Comparison of ENCODE assay signal across 8 cellular contexts in genomic region chr17:65530985-65531507, GRCh38. TPM values are rescaled to one million over a fixed set of nuclear protein-coding genes. Genes with fewer than 3 reads are reported as not detected.
A peak's percentile ranks its signal among the peaks of the same experiment; 100 is the strongest.
DNase-seq lines count a peak whose midpoint lies in the region; ATAC-seq, FAIRE-seq and TF ChIP-seq lines count a peak whose summit lies in the region.
"Had no signal": no experiment of that assay in that cellular context is flagged by ENCODE, and none has a peak within 500 bp of the region (broad histone marks: within the 10 kb centered on the region; RNA-seq: fewer than 3 reads in every experiment).

No MANE protein-coding gene starts in this region.

- H3K79me2 ChIP-seq in HepG2 (ENCODE audit: insufficient read depth, low read length) = no peaks in the 10 kb centered on the region

- TF ChIP-seq EP300 in HepG2 (IDR thresholded peaks at IDR 0.05; ENCODE audit: low read depth in 2 of 2, low read length in 2 of 2) (no peak), HepG2 (CRISPR knock-in tag; IDR thresholded peaks at IDR 0.05; ENCODE audit: borderline replicate concordance) (no peak)

- H4K20me1 ChIP-seq in HepG2 (ENCODE audit: insufficient read depth, low read length) = peaks cover 70% of the 10 kb centered on the region

- no peak overlapping the region for H3K9ac ChIP-seq in HepG2 (ENCODE audit: insufficient read depth, low read depth, low read length)

- no peak overlapping the region for H3K27ac Mint-ChIP-seq in HFFc6

- in situ Hi-C loops in HepG2 (cut with HindIII; ENCODE audit: extremely low pct_ligation_motif_present, low pct_unique_long_range_greater_than_20kb) = loop anchor here (25.0 kb wide), 1 partner anchor 631 kb away; no protein-coding TSS in a partner anchor

- peaks cover 20% of the 10 kb centered on the region for H3K4me1 Mint-ChIP-seq in HFFc6 (ENCODE audit: low read depth)

- TSS peak; percentile 9 for BruUV-seq in HepG2 (replicated peaks; lab: Mats Ljungman, UMichigan)

- intact Hi-C loops in HepG2 (cut with micrococcal nuclease; ENCODE audit: unreplicated experiment) = no loop called here

- H3K4me2 ChIP-seq in HepG2 (ENCODE audit: low read depth, low read length) = no peak overlapping the region

- H3K4me1 ChIP-seq in HepG2 (ENCODE audit: insufficient read depth, low read length) = peaks cover 67% of the 10 kb centered on the region

- ATAC-seq in HepG2 (no peak), HG03442 (IDR thresholded peaks at IDR 0.05; ENCODE audit: unreplicated experiment) (no peak)

- peaks cover 55 to 73% of the 10 kb centered on the region in 2 experiments for H3K36me3 ChIP-seq in HepG2 (replicated peaks in 1 of 2; ENCODE audit: control insufficient read depth in 1 of 2, insufficient read depth in 2 of 2, low read length in 2 of 2)

- FAIRE-seq in HepG2 (lab: Jason Lieb, UNC) = no peak

- POLR2A ChIA-PET in HepG2 (lab: Yijun Ruan, JAX) = interaction anchor here (1.0 to 2.4 kb wide), 2 partner anchors 9 to 27 kb away, joined by 3 to 15 read pairs; no protein-coding TSS in a partner anchor

- CTCF ChIA-PET in HepG2 (lab: Yijun Ruan, JAX; ENCODE audit: low intra/inter-chr PET ratio, low total read pairs) = interaction anchor here (1.5 kb wide), 1 partner anchor 24 kb away, joined by 3 read pairs; no protein-coding TSS in a partner anchor

- no peak for TF ChIP-seq RAD21 in HepG2 (CRISPR knock-in tag; IDR thresholded peaks at IDR 0.05)

- no peaks in the 10 kb centered on the region for H3K9me3 Mint-ChIP-seq in HFFc6

- H3K27me3 ChIP-seq in HepG2 (ENCODE audit: control insufficient read depth in 1 of 2, insufficient read depth in 2 of 2, low read length in 2 of 2) = no peaks in the 10 kb centered on the region

- no peak; a peak in 1 of 4 replicates for TF ChIP-seq POLR2A in HepG2 (IDR thresholded peaks at IDR 0.05; ENCODE audit: insufficient read depth in 1 of 2, low read depth in 2 of 2, low read length in 2 of 2)

- 0 out of 2 replicates have a peak, but pooled peaks cover 2% of the 10 kb centered on the region for H3K27me3 Mint-ChIP-seq in HFFc6 (ENCODE audit: insufficient read depth)

- peak overlapping the region; percentile 35; the same call in 1 of the 2 replicates for H3K4me3 Mint-ChIP-seq in HFFc6

- H3K4me3 ChIP-seq in coronary artery (no peak overlapping the region), HepG2 (replicated peaks in 1 of 3; ENCODE audit: insufficient read depth in 1 of 3, low read depth in 2 of 3, low read length in 3 of 3) (no peak overlapping the region)

- WGBS in HepG2 (ENCODE audit: low lambda C conversion rate) = 92% methylated on average over 6 of the region's 6 CpGs

- no peaks in the 10 kb centered on the region for H3K9me3 ChIP-seq in HepG2 (ENCODE audit: low read length)

- H3K27ac ChIP-seq in coronary artery (peak overlapping the region; percentile 44 to 87), HepG2 (ENCODE audit: extremely low read length, insufficient read depth, low read length) (no peak overlapping the region), temporal lobe (ENCODE audit: low read depth, low read length) (peak overlapping the region; percentile 31)

- DNase-seq in HFFc6 (no peak), coronary artery (ENCODE audit: low spot score) (no peak), HepG2 (ENCODE audit: low spot score) (no peak), AML-193 (lab: John Stamatoyannopoulos, UW) (no peak)
- DNase-seq in effector CD8-positive, alpha-beta T cell (lab: John Stamatoyannopoulos, UW) = no peak
- DNase-seq: activated T-cell treated with anti-CD3 and anti-CD28 coated beads, Interleukin-2, amount 50 U/mL, for 48 hours had no signal

- no peak overlapping the region for H2AFZ ChIP-seq in HepG2 (ENCODE audit: low read length)

- no peaks in the 10 kb centered on the region for H3K36me3 Mint-ChIP-seq in HFFc6 (ENCODE audit: low read depth)

- TF ChIP-seq CTCF in HFFc6 (IDR thresholded peaks at IDR 0.05) (no peak), coronary artery (IDR thresholded peaks at IDR 0.05) (no peak), HepG2 (CRISPR knock-in tag; IDR thresholded peaks at IDR 0.05) (no peak)

TF ChIP-seq in HepG2, 621 proteins besides CTCF, POLR2A, EP300 and RAD21:
- TF ChIP-seq, protein P1, sequence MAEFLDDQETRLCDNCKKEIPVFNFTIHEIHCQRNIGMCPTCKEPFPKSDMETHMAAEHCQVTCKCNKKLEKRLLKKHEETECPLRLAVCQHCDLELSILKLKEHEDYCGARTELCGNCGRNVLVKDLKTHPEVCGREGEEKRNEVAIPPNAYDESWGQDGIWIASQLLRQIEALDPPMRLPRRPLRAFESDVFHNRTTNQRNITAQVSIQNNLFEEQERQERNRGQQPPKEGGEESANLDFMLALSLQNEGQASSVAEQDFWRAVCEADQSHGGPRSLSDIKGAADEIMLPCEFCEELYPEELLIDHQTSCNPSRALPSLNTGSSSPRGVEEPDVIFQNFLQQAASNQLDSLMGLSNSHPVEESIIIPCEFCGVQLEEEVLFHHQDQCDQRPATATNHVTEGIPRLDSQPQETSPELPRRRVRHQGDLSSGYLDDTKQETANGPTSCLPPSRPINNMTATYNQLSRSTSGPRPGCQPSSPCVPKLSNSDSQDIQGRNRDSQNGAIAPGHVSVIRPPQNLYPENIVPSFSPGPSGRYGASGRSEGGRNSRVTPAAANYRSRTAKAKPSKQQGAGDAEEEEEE (CRISPR knock-in tag; IDR thresholded peaks at IDR 0.05; ENCODE audit: borderline replicate concordance) = no peak
- TF ChIP-seq POLR2AphosphoS5 (IDR thresholded peaks at IDR 0.05; ENCODE audit: low read depth, low read length) (peak; percentile 35; the same call in 1 of the 2 replicates), POLR2G (IDR thresholded peaks at IDR 0.05; ENCODE audit: low read depth, low read length) (0 out of 2 replicates have a peak, but pooled peaks have one; percentile 0)

RNA-seq across cellular contexts. Expression of gene AXIN2, which starts 30.4 kb away (rescaled TPM):
- total RNA-seq in HFFc6 (2021; fragmentation: NEBNext Ultra II Directional; extraction: Animal tissue kit (Norgen Biotek cat#: 25700)) = under 1 TPM; 0.17 to 0.57 (median 0.39) TPM
- total RNA-seq in HepG2 (2016; rRNA removed; fragmentation: Illumina TruSeq; extraction: Trizol) (53.8 and 58.6 TPM in 2 replicates), temporal lobe (33.9 TPM)
- total RNA-seq in HepG2 (2016; cell fraction: cytosol; rRNA removed; fragmentation: Illumina TruSeq; extraction: Trizol; ENCODE audit: low read depth) = 12.0 and 13.7 TPM in 2 replicates
- total RNA-seq in HepG2 (2016; cell fraction: insoluble cytoplasmic fraction; rRNA removed; fragmentation: Illumina TruSeq; extraction: Trizol) = 45.1 and 59.6 TPM in 2 replicates
- total RNA-seq in HepG2 (2016; cell fraction: membrane; rRNA removed; fragmentation: Illumina TruSeq; extraction: Trizol) = 27.0 and 28.7 TPM in 2 replicates
- 79.3 and 81.9 TPM in 2 replicates for total RNA-seq in HepG2 (2016; cell fraction: nucleus; rRNA removed; fragmentation: Illumina TruSeq; extraction: Trizol)
- 55.0 and 63.4 TPM in 2 replicates for polyA plus RNA-seq in HepG2 (2011; rRNA removed)
- 29.9 and 39.9 TPM in 2 replicates for polyA plus RNA-seq in HepG2 (2011; cell fraction: cytosol; rRNA removed)
- polyA plus RNA-seq in HepG2 (2011; cell fraction: nucleus; rRNA removed) = 126 and 210 TPM in 2 replicates
- polyA plus RNA-seq in HepG2 (2012) = 55.5 and 56.3 TPM in 2 replicates
- 2.0 and 2.2 TPM in 2 replicates for polyA plus RNA-seq in HepG2 (2016; cell fraction: cytosol; fragmentation: Illumina TruSeq; extraction: Trizol; ENCODE audit: low read depth)
- 34.3 and 44.8 TPM in 2 replicates for polyA plus RNA-seq in HepG2 (2016; cell fraction: insoluble cytoplasmic fraction; fragmentation: Illumina TruSeq; extraction: Trizol; ENCODE audit: low read depth)
- 9.2 and 9.3 TPM in 2 replicates for polyA plus RNA-seq in HepG2 (2016; cell fraction: membrane; fragmentation: Illumina TruSeq; extraction: Trizol; ENCODE audit: low read depth)
- 115 and 117 TPM in 2 replicates for polyA plus RNA-seq in HepG2 (2016; cell fraction: nucleus; fragmentation: Illumina TruSeq; extraction: Trizol; ENCODE audit: insufficient read depth, low read depth)
- polyA minus RNA-seq in HepG2 (2011; rRNA and poly(A)+ RNA removed; ENCODE audit: low replicate concordance) = 0.09 and 105 TPM in 2 replicates
- polyA minus RNA-seq in HepG2 (2011; cell fraction: cytosol; rRNA and poly(A)+ RNA removed) = 43.2 and 45.6 TPM in 2 replicates
- 175 and 211 TPM in 2 replicates for polyA minus RNA-seq in HepG2 (2011; cell fraction: nucleus; rRNA and poly(A)+ RNA removed)

Comparison
In these comparisons a context has a peak if more than half of its experiments do, and no peak if none do; other contexts are left out.
1. RNA of gene AXIN2, which starts 30.4 kb away (total RNA-seq): 12.0 to 81.9 TPM in HepG2 and 33.9 TPM in temporal lobe (single experiment); 0.17 to 0.57 TPM in HFFc6; every median in the first group is over 4 times any median in the second.